17 cellular contexts compared by ENCODE assay signal in the genomic region with DNA sequence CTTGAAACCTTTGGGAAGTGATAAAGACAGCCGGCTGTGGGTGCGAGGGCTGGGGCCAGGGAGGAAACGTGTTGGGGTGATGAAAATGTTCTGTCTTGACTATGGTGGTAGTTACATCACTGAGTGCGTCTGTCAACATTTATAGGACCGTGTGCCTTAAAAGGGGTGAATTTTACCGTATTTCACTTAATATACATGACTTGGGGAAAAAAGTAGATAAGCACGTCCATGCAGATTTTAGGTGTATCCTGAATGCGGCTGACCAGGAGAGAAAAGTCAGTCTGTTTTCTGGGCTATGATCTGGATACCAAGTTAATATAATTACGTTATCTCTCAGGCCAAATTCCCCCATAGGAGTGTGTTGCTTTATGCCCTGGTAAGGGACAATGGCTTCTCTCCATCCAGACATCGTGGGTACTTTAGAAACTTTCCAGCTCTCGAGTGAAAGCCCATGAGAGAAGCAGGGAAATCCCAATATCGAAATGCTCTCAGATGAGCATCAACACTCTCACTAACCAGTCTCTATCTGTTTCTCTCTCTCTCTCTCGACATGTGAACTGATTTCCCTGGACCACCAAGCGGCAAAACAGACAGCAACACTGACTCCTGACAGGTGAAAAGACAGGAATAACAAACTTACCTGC.
A peak's percentile ranks its signal among the peaks of the same experiment; 100 is the strongest.
DNase-seq lines count a peak whose midpoint lies in the region; ATAC-seq and TF ChIP-seq lines count a peak whose summit lies in the region.
"Had no signal": no experiment of that assay in that cellular context is flagged by ENCODE, and none has a peak within 500 bp of the region (broad histone marks: within the 10 kb centered on the region; RNA-seq: fewer than 3 reads in every experiment).

No MANE protein-coding gene starts in this region.

- no peaks in the 10 kb centered on the region for H3K27me3 Mint-ChIP-seq in T-helper 17 cell
- peaks cover 0 to under 1% (median 0%) of the 10 kb centered on the region in 3 donors for H3K27me3 Mint-ChIP-seq in immature natural killer cell (ENCODE audit: low read depth in 3 of 3)
- H3K27me3 Mint-ChIP-seq in stimulated activated naive CD8-positive, alpha-beta T cell treated with anti-CD3 and anti-CD28 coated beads, Interleukin-15, amount 100 ng/mL, for 72 hours: no peaks in the 10 kb centered on the region

- no peak for ATAC-seq in Right ventricle myocardium superior (ENCODE audit: poor library complexity)
- no peak for ATAC-seq in T-helper 17 cell
- ATAC-seq in stimulated activated naive CD8-positive, alpha-beta T cell treated with anti-CD3 and anti-CD28 coated beads, Interleukin-15, amount 100 ng/mL, for 72 hours: no peak
- no peak for ATAC-seq in left colon
- ATAC-seq in HG03439 (IDR thresholded peaks at IDR 0.05; ENCODE audit: unreplicated experiment): no peak
- ATAC-seq: activated CD4-positive, CD25-positive, alpha-beta regulatory T cell treated with anti-CD3 and anti-CD28 coated beads, Interleukin-2, amount 50 U/mL, for 24 hours had no signal

- no peak for DNase-seq in left ventricle myocardium inferior
- no peak for DNase-seq in Right ventricle myocardium superior
- no peak for DNase-seq in T-helper 17 cell
- no peak for DNase-seq in immature natural killer cell
- no peak for DNase-seq in stimulated activated naive CD8-positive, alpha-beta T cell treated with anti-CD3 and anti-CD28 coated beads, Interleukin-15, amount 100 ng/mL, for 72 hours
- DNase-seq in left colon: no peak
- DNase-seq in NCI-H146 (lab: John Stamatoyannopoulos, UW): no peak
- DNase-seq: amygdala, cortex of kidney, hypothalamus, MG63, NCI-H2029, NCI-H526 treated with DMSO at 0.1 percent for 48 hours, stomach had no signal

- H3K27ac Mint-ChIP-seq in T-helper 17 cell (peak overlapping the region; percentile 61), immature natural killer cell (peak overlapping the region; percentile 9 to 89 (median 58))
- peak overlapping the region; percentile 81 to 83 for H3K27ac Mint-ChIP-seq in stimulated activated naive CD8-positive, alpha-beta T cell treated with anti-CD3 and anti-CD28 coated beads, Interleukin-15, amount 100 ng/mL, for 72 hours

- TF ChIP-seq CTCF in left ventricle myocardium inferior (IDR thresholded peaks at IDR 0.05; ENCODE audit: borderline replicate concordance): no peak

- H3K4me1 Mint-ChIP-seq in T-helper 17 cell: peaks cover 26% of the 10 kb centered on the region
- peaks cover 15 to 41% of the 10 kb centered on the region in 2 donors for H3K4me1 Mint-ChIP-seq in immature natural killer cell
- H3K4me1 Mint-ChIP-seq in stimulated activated naive CD8-positive, alpha-beta T cell treated with anti-CD3 and anti-CD28 coated beads, Interleukin-15, amount 100 ng/mL, for 72 hours: peaks cover 49% of the 10 kb centered on the region

- no peaks in the 10 kb centered on the region for H3K9me3 Mint-ChIP-seq in immature natural killer cell
- H3K9me3 Mint-ChIP-seq in stimulated activated naive CD8-positive, alpha-beta T cell treated with anti-CD3 and anti-CD28 coated beads, Interleukin-15, amount 100 ng/mL, for 72 hours: no peaks in the 10 kb centered on the region

- peaks cover 70% of the 10 kb centered on the region for H3K36me3 ChIP-seq in left ventricle myocardium inferior
- H3K36me3 ChIP-seq: HAP-1 had no signal

- H3K4me1 ChIP-seq in left ventricle myocardium inferior: peaks cover 86% of the 10 kb centered on the region
- H3K4me1 ChIP-seq: HAP-1 had no signal

- no peak overlapping the region for H3K4me3 ChIP-seq in left ventricle myocardium inferior
- H3K4me3 ChIP-seq: HAP-1, MG63, stomach had no signal

- H3K36me3 Mint-ChIP-seq in T-helper 17 cell (ENCODE audit: low read depth) (peaks cover 11% of the 10 kb centered on the region), immature natural killer cell (peaks cover 13 to 74% (median 45%) of the 10 kb centered on the region in 3 donors)

- H3K27me3 ChIP-seq in left ventricle myocardium inferior (ENCODE audit: low read depth): no peaks in the 10 kb centered on the region
- H3K27me3 ChIP-seq: MG63, stomach had no signal

- H3K27ac ChIP-seq in left ventricle myocardium inferior (replicated peaks): peak overlapping the region; percentile 93
- H3K27ac ChIP-seq: stomach had no signal

- H3K4me3 Mint-ChIP-seq in T-helper 17 cell (no peak overlapping the region), immature natural killer cell (no peak overlapping the region)
- no peak overlapping the region for H3K4me3 Mint-ChIP-seq in stimulated activated naive CD8-positive, alpha-beta T cell treated with anti-CD3 and anti-CD28 coated beads, Interleukin-15, amount 100 ng/mL, for 72 hours

- intact Hi-C loops in left ventricle myocardium inferior (cut with micrococcal nuclease): loop anchor here (10.0 kb wide), 1 partner anchor 62 kb away; no protein-coding TSS in a partner anchor
- intact Hi-C loops in Right ventricle myocardium superior (cut with DNase I): no loop called here
- intact Hi-C loops in left colon (cut with DNase I, micrococcal nuclease): no loop called here

- H3K9me3 ChIP-seq in left ventricle myocardium inferior (replicated peaks) (no peaks in the 10 kb centered on the region), T-helper 17 cell (ENCODE audit: control insufficient read depth, low read length, poor library complexity, severe bottlenecking) (no peaks in the 10 kb centered on the region)
- H3K9me3 ChIP-seq: HAP-1, MG63, stomach had no signal
